In the genomic region with DNA sequence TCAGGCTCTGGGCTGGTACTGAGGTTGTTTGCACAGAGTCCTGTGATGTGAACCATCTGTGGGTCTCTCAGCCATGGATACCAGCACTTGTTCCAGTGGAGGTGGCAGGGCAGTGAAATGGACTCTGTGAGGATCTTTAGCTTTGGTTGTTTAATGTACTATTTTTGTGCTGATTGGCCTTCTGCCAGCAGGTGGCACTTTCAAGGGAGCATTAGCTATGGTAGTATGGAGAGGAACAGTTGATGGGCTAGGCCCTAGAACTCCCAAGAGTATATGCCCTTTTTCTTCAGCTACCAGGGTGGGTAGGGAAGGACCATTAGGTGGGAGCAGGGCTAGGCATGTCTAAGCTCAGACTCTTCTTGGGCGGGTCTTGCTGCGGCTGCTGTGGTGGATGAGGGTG, we compare ENCODE assay signal across 10 cellular contexts.
A peak's percentile ranks its signal among the peaks of the same experiment; 100 is the strongest.
DNase-seq lines count a peak whose midpoint lies in the region; ATAC-seq lines count a peak whose summit lies in the region.
"Had no signal": no experiment of that assay in that cellular context is flagged by ENCODE, and none has a peak within 500 bp of the region (broad histone marks: within the 10 kb centered on the region; RNA-seq: fewer than 3 reads in every experiment).

No MANE protein-coding gene starts in this region.

- H3K4me3 Mint-ChIP-seq in activated CD4-positive, alpha-beta memory T cell treated with anti-CD3 and anti-CD28 coated beads for 36 hours = no peak overlapping the region

- POLR2A ChIA-PET in activated CD4-positive, alpha-beta memory T cell treated with anti-CD3 and anti-CD28 coated beads for 36 hours (lab: Charles Lee) = no interaction called here

- intact Hi-C loops in activated CD4-positive, alpha-beta memory T cell treated with anti-CD3 and anti-CD28 coated beads for 36 hours (cut with micrococcal nuclease) = loop anchor here (1.0 kb wide), 1 partner anchor 378 kb away; no protein-coding TSS in a partner anchor

- DNase-seq in NCI-H748 (lab: John Stamatoyannopoulos, UW; ENCODE audit: unreplicated experiment) = peak; percentile 9
- DNase-seq in NCI-H748 treated with DMSO at 0.1 percent for 48 hours (lab: John Stamatoyannopoulos, UW) = no peak
- DNase-seq in activated CD4-positive, alpha-beta memory T cell treated with anti-CD3 and anti-CD28 coated beads for 36 hours = peak; percentile 24
- DNase-seq in stimulated activated CD4-positive, alpha-beta T cell treated with anti-CD3 and anti-CD28 coated beads, Interleukin-2, amount 100 ng/mL, for 24 hours = peak; percentile 21 to 36
- no peak for DNase-seq in MV-4-11 (lab: John Stamatoyannopoulos, UW)
- DNase-seq: islet precursor cell, NCI-H774 had no signal

- CTCF ChIA-PET in activated CD4-positive, alpha-beta memory T cell treated with anti-CD3 and anti-CD28 coated beads for 36 hours (lab: Charles Lee) = interaction anchor here (0.6 to 3.2 kb wide), 6 partner anchors 14 to 573 kb away, joined by 3 to 37 read pairs (median 4); no protein-coding TSS in a partner anchor

- no peak overlapping the region for H3K27ac Mint-ChIP-seq in activated CD4-positive, alpha-beta memory T cell treated with anti-CD3 and anti-CD28 coated beads for 36 hours

- H3K4me1 Mint-ChIP-seq in activated CD4-positive, alpha-beta memory T cell treated with anti-CD3 and anti-CD28 coated beads for 36 hours (ENCODE audit: low read depth) = no peaks in the 10 kb centered on the region

- H3K36me3 Mint-ChIP-seq in activated CD4-positive, alpha-beta memory T cell treated with anti-CD3 and anti-CD28 coated beads for 36 hours = no peaks in the 10 kb centered on the region

- no peaks in the 10 kb centered on the region for H3K9me3 Mint-ChIP-seq in activated CD4-positive, alpha-beta memory T cell treated with anti-CD3 and anti-CD28 coated beads for 36 hours

- H3K27me3 Mint-ChIP-seq in activated CD4-positive, alpha-beta memory T cell treated with anti-CD3 and anti-CD28 coated beads for 36 hours = peaks cover 12% of the 10 kb centered on the region

- ATAC-seq in HG02870 (IDR thresholded peaks at IDR 0.05; ENCODE audit: unreplicated experiment) = peak; percentile 47
- ATAC-seq in HG02938 (IDR thresholded peaks at IDR 0.05; ENCODE audit: unreplicated experiment) = no peak
- no peak for ATAC-seq in GM21737 (IDR thresholded peaks at IDR 0.05; ENCODE audit: unreplicated experiment)

Comparison
In these comparisons a context has a peak if more than half of its experiments do, and no peak if none do; other contexts are left out.
1. DNase-seq: peak in NCI-H748 (single experiment), activated CD4-positive, alpha-beta memory T cell treated with anti-CD3 and anti-CD28 coated beads for 36 hours (single experiment) and stimulated activated CD4-positive, alpha-beta T cell treated with anti-CD3 and anti-CD28 coated beads, Interleukin-2, amount 100 ng/mL, for 24 hours (2 of 2); none in NCI-H748 treated with DMSO at 0.1 percent for 48 hours (single experiment) and MV-4-11 (single experiment).